In the genomic region with DNA sequence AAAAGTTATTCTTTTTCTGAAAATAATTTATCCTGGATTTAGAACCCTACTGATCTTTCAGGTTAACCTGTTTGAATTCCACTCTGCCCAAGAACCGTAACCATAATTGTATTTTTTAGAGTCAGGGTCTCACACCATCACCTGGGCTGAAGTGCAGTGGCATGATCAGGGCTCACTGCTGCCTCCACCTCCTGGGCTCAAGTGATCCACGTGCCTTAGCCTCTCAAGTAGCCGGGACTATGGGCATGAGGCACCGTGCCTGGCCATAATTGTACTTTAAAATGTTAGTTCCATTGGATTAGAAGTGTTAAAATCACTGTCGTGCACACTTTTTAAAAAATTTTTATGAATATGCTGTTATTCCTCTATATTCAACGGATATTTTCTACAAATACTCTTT, we compare ENCODE assay signal across 8 cellular contexts. TPM values are rescaled to one million over a fixed set of nuclear protein-coding genes. Genes with fewer than 3 reads are reported as not detected.
DNase-seq lines count a peak whose midpoint lies in the region; ATAC-seq, FAIRE-seq and TF ChIP-seq lines count a peak whose summit lies in the region.

No MANE protein-coding gene starts in this region.

- peaks cover 13% of the 10 kb centered on the region for H3K79me2 ChIP-seq in GM12878 (ENCODE audit: control insufficient read depth, insufficient read depth, low read length)

- H3K27me3 ChIP-seq in A673 (replicated peaks; ENCODE audit: insufficient read depth, low read depth, low read length, poor library complexity) (no peaks in the 10 kb centered on the region), GM12878 (replicated peaks in 1 of 2; ENCODE audit: control insufficient read depth in 2 of 2, insufficient read depth in 2 of 2, low read length in 1 of 2) (no peaks in the 10 kb centered on the region), mucosa of stomach (ENCODE audit: control insufficient read depth, insufficient read depth, low read length) (no peaks in the 10 kb centered on the region)

- peak overlapping the region; percentile 90 for H3K4me2 ChIP-seq in GM12878 (ENCODE audit: control insufficient read depth, insufficient read depth)

- TSS peak; percentile 90 for BruUV-seq in A673 (replicated peaks; lab: Mats Ljungman, UMichigan)
- BruUV-seq in GM12878 (replicated peaks; lab: Mats Ljungman, UMichigan): no TSS peak

- TF ChIP-seq RAD21 in GM12878 (IDR thresholded peaks at IDR 0.05; ENCODE audit: insufficient read depth, low read depth, low read length): no peak

- H3K9me3 ChIP-seq in A673 (ENCODE audit: low read depth, low read length, poor library complexity, severe bottlenecking): no peaks in the 10 kb centered on the region
- H3K9me3 ChIP-seq in GM12878 (replicated peaks; ENCODE audit: control insufficient read depth, insufficient read depth, low read length): no peaks in the 10 kb centered on the region
- H3K9me3 ChIP-seq in mucosa of stomach (ENCODE audit: control insufficient read depth, low read length): no peaks in the 10 kb centered on the region

- H3K4me1 ChIP-seq in A673 (ENCODE audit: insufficient read depth, low read length, poor library complexity, severe bottlenecking) (peaks cover 7% of the 10 kb centered on the region), GM12878 (ENCODE audit: control insufficient read depth, insufficient read depth, low read length) (peaks cover 5% of the 10 kb centered on the region; the same call in 1 of the 2 replicates), mucosa of stomach (ENCODE audit: control insufficient read depth, insufficient read depth, low read length) (peaks cover 12% of the 10 kb centered on the region)

- no peaks in the 10 kb centered on the region for H3K36me3 ChIP-seq in A673 (ENCODE audit: insufficient read depth, low read length, poor library complexity, severe bottlenecking)
- no peaks in the 10 kb centered on the region; a peak in 1 of 4 replicates for H3K36me3 ChIP-seq in GM12878 (ENCODE audit: control insufficient read depth in 2 of 2, insufficient read depth in 2 of 2, low read length in 1 of 2)
- no peaks in the 10 kb centered on the region for H3K36me3 ChIP-seq in mucosa of stomach (ENCODE audit: control insufficient read depth, insufficient read depth, low read length)

- ATAC-seq in GM12878 (no peak), GM19328 (IDR thresholded peaks at IDR 0.05; ENCODE audit: unreplicated experiment) (no peak), HG03025 (IDR thresholded peaks at IDR 0.05; ENCODE audit: low FRiP score, unreplicated experiment) (no peak)

- TF ChIP-seq CTCF in A673 (conservative IDR thresholded peaks at IDR 0.05; ENCODE audit: low read depth, low read length) (no peak), GM12878 (IDR thresholded peaks at IDR 0.05 in 2 of 3, conservative IDR thresholded peaks at IDR 0.05 in 1 of 3; ENCODE audit: control insufficient read depth in 2 of 3, extremely low read depth in 1 of 3, insufficient read depth in 1 of 3, low read depth in 3 of 3, low read length in 3 of 3) (no peak), D721Med (IDR thresholded peaks at IDR 0.05; ENCODE audit: insufficient read depth, missing control alignments) (no peak)

- POLR2A ChIA-PET in A673 (lab: Charles Lee; ENCODE audit: low non-redundant PET): no interaction called here
- POLR2A ChIA-PET in GM12878 (lab: Charles Lee): interaction anchor here (0.7 to 1.1 kb wide), 2 partner anchors 12 to 21 kb away, joined by 3 read pairs; no protein-coding TSS in a partner anchor

- 0 out of 2 replicates have a peak overlapping the region, but pooled peaks have one; percentile 83 for H2AFZ ChIP-seq in GM12878 (ENCODE audit: control insufficient read depth, low read depth, low read length)

- H3K9ac ChIP-seq in GM12878 (ENCODE audit: control insufficient read depth, insufficient read depth, low read length): peak overlapping the region; percentile 92
- peak overlapping the region; percentile 100 for H3K9ac ChIP-seq in mucosa of stomach (ENCODE audit: low read length)

- H3K4me3 ChIP-seq in A673 (ENCODE audit: low read depth, low read length, poor library complexity, severe bottlenecking) (peak overlapping the region; percentile 94), GM12878 (no peak overlapping the region), mucosa of stomach (ENCODE audit: low read length) (no peak overlapping the region)

- no peak for TF ChIP-seq EP300 in GM12878 (IDR thresholded peaks at IDR 0.05; ENCODE audit: borderline replicate concordance in 1 of 2, control insufficient read depth in 1 of 2, low read depth in 2 of 2, low read length in 2 of 2)

- H3K27ac ChIP-seq in A673 (ENCODE audit: low read depth, low read length, poor library complexity, severe bottlenecking) (no peak overlapping the region), GM12878 (ENCODE audit: control insufficient read depth, insufficient read depth) (peak overlapping the region; percentile 78)

- RAD21 ChIA-PET in GM12878 (lab: Charles Lee; ENCODE audit: unreplicated experiment): interaction anchor here (0.6 to 2.6 kb wide), 5 partner anchors 11 to 91 kb away, joined by 3 to 13 read pairs (median 4); no protein-coding TSS in a partner anchor

- DNase-seq in A673 (ENCODE audit: low spot score) (no peak), HK-2 (ENCODE audit: unreplicated experiment) (peak; percentile 32), GM12878 (ENCODE audit: low read depth, low spot score) (no peak), D721Med (ENCODE audit: insufficient read length, low spot score) (no peak), EL (no peak)

- FAIRE-seq in GM12878 (lab: Jason Lieb, UNC) (no peak), D721Med (lab: Jason Lieb, UNC) (no peak)

- CTCF ChIA-PET in A673 (lab: Charles Lee): no interaction called here
- CTCF ChIA-PET in GM12878 (lab: Yijun Ruan, JAX): no interaction called here

- H4K20me1 ChIP-seq in GM12878 (ENCODE audit: control insufficient read depth, insufficient read depth): no peaks in the 10 kb centered on the region

- WGBS in GM12878 (ENCODE audit: insufficient coverage, insufficient replicate concordance, low lambda C conversion rate, missing lambda C conversion rate): 87% methylated on average over 6 of the region's 6 CpGs

- in situ Hi-C loops in GM12878 (cut with MboI): no loop called here

- SMC1A ChIA-PET in GM12878 (lab: Charles Lee; ENCODE audit: uncharacterized antibody, unreplicated experiment): interaction anchor here (0.9 to 1.5 kb wide), 3 partner anchors 12 to 24 kb away, joined by 3 to 4 read pairs (median 3); no protein-coding TSS in a partner anchor

- no peak for TF ChIP-seq POLR2A in GM12878 (IDR thresholded peaks at IDR 0.05; ENCODE audit: low read depth, low read length)

- intact Hi-C loops in A673 (cut with micrococcal nuclease; ENCODE audit: unreplicated experiment): loop anchor here (5.0 kb wide), 2 partner anchors 40 to 90 kb away; a partner anchor contains a TSS
- intact Hi-C loops in GM12878 (cut with micrococcal nuclease; ENCODE audit: unreplicated experiment): loop anchor here (5.0 kb wide), 1 partner anchor 90 kb away; a partner anchor contains a TSS

TF ChIP-seq in GM12878, 131 proteins besides CTCF, POLR2A, EP300 and RAD21:
- TF ChIP-seq, protein P1, sequence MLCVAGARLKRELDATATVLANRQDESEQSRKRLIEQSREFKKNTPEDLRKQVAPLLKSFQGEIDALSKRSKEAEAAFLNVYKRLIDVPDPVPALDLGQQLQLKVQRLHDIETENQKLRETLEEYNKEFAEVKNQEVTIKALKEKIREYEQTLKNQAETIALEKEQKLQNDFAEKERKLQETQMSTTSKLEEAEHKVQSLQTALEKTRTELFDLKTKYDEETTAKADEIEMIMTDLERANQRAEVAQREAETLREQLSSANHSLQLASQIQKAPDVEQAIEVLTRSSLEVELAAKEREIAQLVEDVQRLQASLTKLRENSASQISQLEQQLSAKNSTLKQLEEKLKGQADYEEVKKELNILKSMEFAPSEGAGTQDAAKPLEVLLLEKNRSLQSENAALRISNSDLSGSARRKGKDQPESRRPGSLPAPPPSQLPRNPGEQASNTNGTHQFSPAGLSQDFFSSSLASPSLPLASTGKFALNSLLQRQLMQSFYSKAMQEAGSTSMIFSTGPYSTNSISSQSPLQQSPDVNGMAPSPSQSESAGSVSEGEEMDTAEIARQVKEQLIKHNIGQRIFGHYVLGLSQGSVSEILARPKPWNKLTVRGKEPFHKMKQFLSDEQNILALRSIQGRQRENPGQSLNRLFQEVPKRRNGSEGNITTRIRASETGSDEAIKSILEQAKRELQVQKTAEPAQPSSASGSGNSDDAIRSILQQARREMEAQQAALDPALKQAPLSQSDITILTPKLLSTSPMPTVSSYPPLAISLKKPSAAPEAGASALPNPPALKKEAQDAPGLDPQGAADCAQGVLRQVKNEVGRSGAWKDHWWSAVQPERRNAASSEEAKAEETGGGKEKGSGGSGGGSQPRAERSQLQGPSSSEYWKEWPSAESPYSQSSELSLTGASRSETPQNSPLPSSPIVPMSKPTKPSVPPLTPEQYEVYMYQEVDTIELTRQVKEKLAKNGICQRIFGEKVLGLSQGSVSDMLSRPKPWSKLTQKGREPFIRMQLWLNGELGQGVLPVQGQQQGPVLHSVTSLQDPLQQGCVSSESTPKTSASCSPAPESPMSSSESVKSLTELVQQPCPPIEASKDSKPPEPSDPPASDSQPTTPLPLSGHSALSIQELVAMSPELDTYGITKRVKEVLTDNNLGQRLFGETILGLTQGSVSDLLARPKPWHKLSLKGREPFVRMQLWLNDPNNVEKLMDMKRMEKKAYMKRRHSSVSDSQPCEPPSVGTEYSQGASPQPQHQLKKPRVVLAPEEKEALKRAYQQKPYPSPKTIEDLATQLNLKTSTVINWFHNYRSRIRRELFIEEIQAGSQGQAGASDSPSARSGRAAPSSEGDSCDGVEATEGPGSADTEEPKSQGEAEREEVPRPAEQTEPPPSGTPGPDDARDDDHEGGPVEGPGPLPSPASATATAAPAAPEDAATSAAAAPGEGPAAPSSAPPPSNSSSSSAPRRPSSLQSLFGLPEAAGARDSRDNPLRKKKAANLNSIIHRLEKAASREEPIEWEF (IDR thresholded peaks at IDR 0.05; ENCODE audit: insufficient replicate concordance, low read depth, low read length): no peak

RNA-seq across cellular contexts. Expression of a gene that starts 1.0 kb away (rescaled TPM):
- total RNA-seq in A673 (2021) (15.8 and 16.0 TPM in 2 replicates), GM12878 (2014; rRNA removed) (10.0 and 12.5 TPM in 2 replicates), GM12878 (2014; rRNA removed; fragmentation: Illumina TruSeq; extraction: Trizol) (11.9 and 12.1 TPM in 2 replicates), GM12878 (2021) (12.5 and 13.6 TPM in 2 replicates)
- 48.5 and 55.2 TPM in 2 replicates for total RNA-seq in GM12878 (2013; cell fraction: nucleolus; rRNA removed)
- polyA plus RNA-seq in GM12878 (2011; ENCODE audit: low read depth): 5.9 TPM
- polyA plus RNA-seq in GM12878 (2011; rRNA removed) (11.8 and 13.3 TPM in 2 replicates), GM12878 (2014; fragmentation: Illumina TruSeq; extraction: Trizol) (11.5 and 13.5 TPM in 2 replicates), GM12878 (2014; fragmentation: Nextera tagmentation; extraction: Ambion mirVana) (1 to 10 TPM; 1.9 to 3.6 TPM), GM12878 (2014; rRNA removed) (7.8 and 8.5 TPM in 2 replicates), GM12878 (2016; fragmentation: Nextera tagmentation; extraction: Ambion mirVana) (1 to 10 TPM; 5.3 to 7.5 TPM)
- 4.9 and 5.0 TPM in 2 replicates for polyA plus RNA-seq in GM12878 (2011; cell fraction: cytosol; rRNA removed)
- 17.0 and 17.8 TPM in 2 replicates for polyA plus RNA-seq in GM12878 (2011; cell fraction: nucleus; rRNA removed)
- polyA plus RNA-seq in GM12878 (2012): 7.5 and 7.8 TPM in 2 replicates
- 9.4 and 15.1 TPM in 2 replicates for polyA minus RNA-seq in GM12878 (2011; rRNA and poly(A)+ RNA removed)
- polyA minus RNA-seq in GM12878 (2011; cell fraction: cytosol; rRNA and poly(A)+ RNA removed): 3.6 and 3.7 TPM in 2 replicates
- polyA minus RNA-seq in GM12878 (2011; cell fraction: nucleus; rRNA and poly(A)+ RNA removed): 20.8 and 27.6 TPM in 2 replicates
